Comparison of ENCODE assay signal across 8 cellular contexts in the genomic region with DNA sequence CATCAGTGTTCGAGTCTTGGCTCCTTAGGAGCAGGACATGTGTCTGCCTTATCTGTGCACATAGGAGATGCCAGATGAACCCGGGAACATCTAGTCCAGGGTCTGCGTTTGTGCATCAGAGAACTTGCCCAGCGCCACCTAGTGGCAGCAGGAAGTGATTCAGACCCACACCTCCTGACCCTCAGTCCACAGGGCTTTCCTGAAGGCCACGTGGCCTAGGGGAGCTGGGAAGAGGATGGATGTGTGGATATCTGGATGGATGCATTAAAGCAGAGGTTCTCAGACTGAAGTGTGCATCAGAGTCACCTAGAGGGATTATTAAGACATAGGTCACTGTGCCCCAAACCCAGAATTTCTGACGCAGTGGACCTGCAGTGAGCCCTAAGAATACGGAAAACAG. TPM values are rescaled to one million over a fixed set of nuclear protein-coding genes. Genes with fewer than 3 reads are reported as not detected.
DNase-seq lines count a peak whose midpoint lies in the region; ATAC-seq and TF ChIP-seq lines count a peak whose summit lies in the region.

No MANE protein-coding gene starts in this region.

- H3K9ac ChIP-seq in fibroblast of lung (ENCODE audit: insufficient read depth, low read length) = no peak overlapping the region

- H3K27ac ChIP-seq in GM23338 (ENCODE audit: low read depth) (no peak overlapping the region), fibroblast of lung (ENCODE audit: insufficient read depth, low read length) (no peak overlapping the region), ovary (no peak overlapping the region)

- H3K36me3 Mint-ChIP-seq in Caco-2 (ENCODE audit: insufficient read depth, unreplicated experiment) (no peaks in the 10 kb centered on the region), GM23338 (ENCODE audit: low read depth) (no peaks in the 10 kb centered on the region)
- no peaks in the 10 kb centered on the region for H3K36me3 Mint-ChIP-seq in activated CD8-positive, alpha-beta T cell treated with anti-CD3 and anti-CD28 coated beads for 36 hours (ENCODE audit: low read depth)

- H3K4me3 Mint-ChIP-seq in Caco-2 (ENCODE audit: unreplicated experiment) (no peak overlapping the region), GM23338 (no peak overlapping the region)
- no peak overlapping the region for H3K4me3 Mint-ChIP-seq in activated CD8-positive, alpha-beta T cell treated with anti-CD3 and anti-CD28 coated beads for 36 hours

- H3K27me3 Mint-ChIP-seq in Caco-2 (ENCODE audit: insufficient read depth, unreplicated experiment) (no peaks in the 10 kb centered on the region), GM23338 (ENCODE audit: insufficient read depth, low read depth, poor library complexity) (peaks cover 7% of the 10 kb centered on the region)
- peaks cover 4% of the 10 kb centered on the region for H3K27me3 Mint-ChIP-seq in activated CD8-positive, alpha-beta T cell treated with anti-CD3 and anti-CD28 coated beads for 36 hours

- intact Hi-C loops in Caco-2 (cut with micrococcal nuclease; ENCODE audit: unreplicated experiment) (loop anchor here (1.0 kb wide), 1 partner anchor 97 kb away; no protein-coding TSS in a partner anchor), ovary (cut with DNase I) (no loop called here)
- intact Hi-C loops in activated CD8-positive, alpha-beta T cell treated with anti-CD3 and anti-CD28 coated beads for 36 hours (cut with micrococcal nuclease) = no loop called here

- H3K9me3 ChIP-seq in Caco-2 (no peaks in the 10 kb centered on the region), fibroblast of lung (ENCODE audit: control insufficient read depth, insufficient read depth, low read depth, low read length) (no peaks in the 10 kb centered on the region), ovary (no peaks in the 10 kb centered on the region)

- TF ChIP-seq POLR2A in ovary (IDR thresholded peaks at IDR 0.05) = no peak

- peaks cover 3% of the 10 kb centered on the region; the same call in 1 of the 2 replicates for H3K9me2 ChIP-seq in GM23338 (ENCODE audit: insufficient read depth)

- H2AFZ ChIP-seq in GM23338 (peak overlapping the region; percentile 90), fibroblast of lung (ENCODE audit: low read length) (no peak overlapping the region)

- DNase-seq in Caco-2 = peak; percentile 62 to 68
- DNase-seq in GM23338 (ENCODE audit: low spot score) = peak; percentile 75
- DNase-seq in NCI-H446 (lab: John Stamatoyannopoulos, UW) = peak; percentile 43 to 80
- peak; percentile 65 for DNase-seq in activated CD8-positive, alpha-beta T cell treated with anti-CD3 and anti-CD28 coated beads for 36 hours
- peak; percentile 7 to 25 for DNase-seq in fibroblast of lung (ENCODE audit: low read depth in 2 of 2)
- peak; percentile 32 to 79 (median 38) for DNase-seq in ovary
- DNase-seq in putamen (ENCODE audit: low spot score) = no peak

- TF ChIP-seq EP300 in ovary (IDR thresholded peaks at IDR 0.05) = no peak

- H3K4me1 Mint-ChIP-seq in Caco-2 (ENCODE audit: low read depth, unreplicated experiment) (no peaks in the 10 kb centered on the region), GM23338 (no peaks in the 10 kb centered on the region)
- H3K4me1 Mint-ChIP-seq in activated CD8-positive, alpha-beta T cell treated with anti-CD3 and anti-CD28 coated beads for 36 hours (ENCODE audit: low read depth) = no peaks in the 10 kb centered on the region

- POLR2A ChIA-PET in Caco-2 (lab: Charles Lee) = no interaction called here
- POLR2A ChIA-PET in activated CD8-positive, alpha-beta T cell treated with anti-CD3 and anti-CD28 coated beads for 36 hours (lab: Charles Lee) = interaction anchor here (1.2 kb wide), 1 partner anchor 10 kb away, joined by 4 read pairs; no protein-coding TSS in a partner anchor

- H3K79me2 ChIP-seq in GM23338 (replicated peaks; ENCODE audit: insufficient read depth) (no peaks in the 10 kb centered on the region), fibroblast of lung (ENCODE audit: control insufficient read depth, insufficient read depth, low read length) (no peaks in the 10 kb centered on the region)

- ATAC-seq in GM23338 (peak; percentile 98), HG02623 (IDR thresholded peaks at IDR 0.05; ENCODE audit: unreplicated experiment) (no peak)
- peak; percentile 74 for ATAC-seq in activated CD8-positive, alpha-beta T cell treated with anti-CD3 and anti-CD28 coated beads for 36 hours

- 48 to 52% (median 49%) methylated on average over 7 of the region's 7 CpGs for WGBS in ovary, 3 donors

- CTCF ChIA-PET in Caco-2 (lab: Charles Lee) = interaction anchor here (1.0 to 1.1 kb wide), 3 partner anchors 11 to 495 kb away, joined by 3 to 4 read pairs (median 3); no protein-coding TSS in a partner anchor
- CTCF ChIA-PET in activated CD8-positive, alpha-beta T cell treated with anti-CD3 and anti-CD28 coated beads for 36 hours (lab: Charles Lee) = interaction anchor here (0.9 to 2.4 kb wide), 19 partner anchors 9 to 494 kb away, joined by 3 to 12 read pairs (median 3); no protein-coding TSS in a partner anchor

- no peak overlapping the region for H3K4me2 ChIP-seq in GM23338
- H3K4me2 ChIP-seq in fibroblast of lung (ENCODE audit: extremely low read depth, insufficient read depth, low read length) = no peak overlapping the region

- no peaks in the 10 kb centered on the region for H3F3A ChIP-seq in GM23338 (replicated peaks; ENCODE audit: low read depth)

- no peaks in the 10 kb centered on the region for H3K27me3 ChIP-seq in Caco-2 (replicated peaks; ENCODE audit: control insufficient read depth, insufficient read depth, low read length)
- H3K27me3 ChIP-seq in GM23338 (ENCODE audit: insufficient read depth) = no peaks in the 10 kb centered on the region
- H3K27me3 ChIP-seq in fibroblast of lung (ENCODE audit: control insufficient read depth, insufficient read depth, low read length) = peaks cover 16% of the 10 kb centered on the region
- no peaks in the 10 kb centered on the region for H3K27me3 ChIP-seq in ovary

- no peaks in the 10 kb centered on the region for H4K20me1 ChIP-seq in GM23338 (replicated peaks; ENCODE audit: insufficient read depth)
- H4K20me1 ChIP-seq in fibroblast of lung (ENCODE audit: control insufficient read depth, extremely low read depth, insufficient read depth, low read length) = no peaks in the 10 kb centered on the region

- H3K4me3 ChIP-seq in Caco-2 (ENCODE audit: low read depth, low read length) (no peak overlapping the region), GM23338 (no peak overlapping the region), fibroblast of lung (replicated peaks in 1 of 4; ENCODE audit: control extremely low read depth in 1 of 4, insufficient read depth in 1 of 4, low read depth in 3 of 4, low read length in 4 of 4) (no peak overlapping the region), ovary (no peak overlapping the region)

- H3K9me3 Mint-ChIP-seq in Caco-2 (ENCODE audit: unreplicated experiment) (no peaks in the 10 kb centered on the region), GM23338 (no peaks in the 10 kb centered on the region)
- H3K9me3 Mint-ChIP-seq in activated CD8-positive, alpha-beta T cell treated with anti-CD3 and anti-CD28 coated beads for 36 hours = no peaks in the 10 kb centered on the region

- TF ChIP-seq CTCF in Caco-2 (IDR thresholded peaks at IDR 0.05; ENCODE audit: insufficient read depth in 1 of 2, low read depth in 1 of 2, low read length in 1 of 2, severe bottlenecking in 1 of 2, unreplicated experiment in 1 of 2) = peak; percentile 56 to 73
- peak; percentile 78 to 87 for TF ChIP-seq CTCF in GM23338 (conservative IDR thresholded peaks at IDR 0.05; ENCODE audit: low read depth in 2 of 2)
- peak; percentile 86 for TF ChIP-seq CTCF in activated CD8-positive, alpha-beta T cell treated with anti-CD3 and anti-CD28 coated beads for 36 hours (IDR thresholded peaks at IDR 0.05)
- peak; percentile 32 to 50 for TF ChIP-seq CTCF in fibroblast of lung (conservative IDR thresholded peaks at IDR 0.05 in 1 of 2, IDR thresholded peaks at IDR 0.05 in 1 of 2; ENCODE audit: low read depth in 1 of 2, low read length in 2 of 2)
- TF ChIP-seq CTCF in ovary (IDR thresholded peaks at IDR 0.05) = peak in 1 of 3 donors; percentile 21

- H3K4me1 ChIP-seq in Caco-2 (no peaks in the 10 kb centered on the region), GM23338 (ENCODE audit: insufficient read depth) (no peaks in the 10 kb centered on the region), fibroblast of lung (ENCODE audit: control insufficient read depth, extremely low read depth, insufficient read depth, low read length) (no peaks in the 10 kb centered on the region), ovary (ENCODE audit: insufficient read depth) (peaks cover 6% of the 10 kb centered on the region)

- no TSS peak for BruUV-seq in Caco-2 (replicated peaks; lab: Mats Ljungman, UMichigan)

- H3K36me3 ChIP-seq in Caco-2 (ENCODE audit: control insufficient read depth, insufficient read depth, low read length) = no peaks in the 10 kb centered on the region
- no peaks in the 10 kb centered on the region for H3K36me3 ChIP-seq in GM23338 (ENCODE audit: insufficient read depth)
- H3K36me3 ChIP-seq in fibroblast of lung (ENCODE audit: control insufficient read depth, insufficient read depth, low read length) = no peaks in the 10 kb centered on the region
- no peaks in the 10 kb centered on the region for H3K36me3 ChIP-seq in ovary

- H3K27ac Mint-ChIP-seq in Caco-2 (ENCODE audit: unreplicated experiment) = no peak overlapping the region
- no peak overlapping the region for H3K27ac Mint-ChIP-seq in GM23338
- no peak overlapping the region for H3K27ac Mint-ChIP-seq in activated CD8-positive, alpha-beta T cell treated with anti-CD3 and anti-CD28 coated beads for 36 hours

TF ChIP-seq in GM23338, 12 proteins besides CTCF, POLR2A, EP300 and RAD21 (continues in another document):
- TF ChIP-seq EZH2 (IDR thresholded peaks at IDR 0.05; ENCODE audit: low read depth, unreplicated experiment) = no peak
- TF ChIP-seq NANOG (IDR thresholded peaks at IDR 0.05; ENCODE audit: borderline replicate concordance) = no peak

RNA-seq across cellular contexts. Expression of a gene that starts 37.3 kb away (rescaled TPM):
- total RNA-seq in Caco-2 (2022) (4.1 and 6.7 TPM in 2 replicates), fibroblast of lung (not detected in 2 replicates), ovary (1 to 10 TPM in 3 of 7 donors, under 1 TPM in 2, not detected in 2; 0.43 to 4.4 (median 1.4) TPM)
- total RNA-seq in GM23338 (2014; rRNA removed; shearing (Covaris generic)) = not detected in 2 replicates
- polyA plus RNA-seq in GM23338 (2016; fragmentation: Nextera tagmentation; extraction: Ambion mirVana) (not detected in 2 replicates), fibroblast of lung (not detected in 2 replicates), ovary (under 1 TPM; 0.10 to 0.32 TPM)
- not detected for total RNA-seq in activated CD8-positive, alpha-beta T cell treated with anti-CD3 and anti-CD28 coated beads for 36 hours
- not detected in 2 replicates for polyA plus RNA-seq in fibroblast of lung (2012)
- not detected in 2 replicates for polyA minus RNA-seq in fibroblast of lung (ENCODE audit: low replicate concordance)
